In the genomic region with DNA sequence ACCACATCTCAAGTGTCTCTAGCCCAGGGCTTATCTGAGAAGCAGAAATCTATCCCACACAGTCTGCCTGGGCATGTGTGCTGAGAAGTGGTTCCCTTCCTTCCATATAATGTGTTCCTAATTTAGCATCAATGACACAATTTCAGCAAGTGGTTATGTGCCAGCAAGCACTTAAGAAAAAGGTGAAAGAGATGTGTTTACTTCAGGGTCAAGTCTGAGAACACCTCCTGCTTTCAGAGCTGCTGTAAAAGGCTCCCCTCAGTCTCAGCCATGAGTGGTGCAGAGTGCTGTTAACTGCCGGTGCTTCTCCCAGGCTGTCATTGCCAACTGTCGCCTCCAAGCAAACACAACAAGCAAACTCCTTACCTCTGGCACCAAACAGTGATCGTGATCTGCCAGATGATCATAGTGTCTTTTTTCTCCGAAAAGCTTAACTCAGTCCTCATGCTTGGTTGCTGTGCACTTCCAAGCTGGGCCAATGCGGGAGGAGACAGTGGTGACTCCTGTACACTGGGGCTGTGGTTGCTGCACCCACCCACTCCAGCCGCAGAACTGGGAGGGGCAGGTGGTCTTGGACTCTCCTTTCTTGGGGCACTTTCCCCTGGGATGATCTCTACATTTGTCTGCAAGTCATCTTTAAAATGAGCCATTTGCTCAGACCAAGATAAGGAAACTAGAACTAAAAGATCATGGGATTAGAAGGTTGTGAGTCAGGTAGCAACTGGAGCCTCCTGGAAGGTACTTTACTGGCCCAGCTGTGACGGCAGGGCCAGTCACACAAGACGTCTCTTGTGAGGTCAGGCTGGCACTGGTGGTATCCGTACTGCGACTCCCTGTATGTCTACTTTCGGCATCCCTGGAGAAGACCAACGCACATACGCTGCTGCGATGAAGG, we compare ENCODE assay signal across 15 cellular contexts. TPM values are rescaled to one million over a fixed set of nuclear protein-coding genes. Genes with fewer than 3 reads are reported as not detected.
DNase-seq lines count a peak whose midpoint lies in the region; ATAC-seq and TF ChIP-seq lines count a peak whose summit lies in the region.
"Had no signal": no experiment of that assay in that cellular context is flagged by ENCODE, and none has a peak within 500 bp of the region (broad histone marks: within the 10 kb centered on the region; RNA-seq: fewer than 3 reads in every experiment).

No MANE protein-coding gene starts in this region.

- no peak for TF ChIP-seq CTCF in left ventricle myocardium inferior (IDR thresholded peaks at IDR 0.05; ENCODE audit: borderline replicate concordance)
- no peak for TF ChIP-seq CTCF in natural killer cell (IDR thresholded peaks at IDR 0.05)

- H3K4me1 ChIP-seq in left ventricle myocardium inferior, result peaks cover 50% of the 10 kb centered on the region
- no peaks in the 10 kb centered on the region for H3K4me1 ChIP-seq in trophoblast cell (ENCODE audit: control insufficient read depth in 1 of 2, insufficient read depth in 2 of 2, low read length in 2 of 2)
- H3K4me1 ChIP-seq: SJCRH30, vagina had no signal

- H2BK120ac ChIP-seq in trophoblast cell (ENCODE audit: insufficient read depth, low read length, poor library complexity), result no peak overlapping the region

- H3K9me3 Mint-ChIP-seq in activated naive CD4-positive, alpha-beta T cell treated with anti-CD3 and anti-CD28 coated beads, Interleukin-2, amount 50 U/mL, for 24 hours, result no peaks in the 10 kb centered on the region
- no peaks in the 10 kb centered on the region for H3K9me3 Mint-ChIP-seq in activated CD8-positive, alpha-beta T cell treated with anti-CD3 and anti-CD28 coated beads, Interleukin-2, amount 10 ng/mL, durations not matched to agents 7 days and 5 days (ENCODE audit: insufficient read depth)
- no peaks in the 10 kb centered on the region for H3K9me3 Mint-ChIP-seq in natural killer cell

- peak overlapping the region; percentile 59 for H3K27ac Mint-ChIP-seq in activated naive CD4-positive, alpha-beta T cell treated with anti-CD3 and anti-CD28 coated beads, Interleukin-2, amount 50 U/mL, for 24 hours
- H3K27ac Mint-ChIP-seq in activated CD8-positive, alpha-beta T cell treated with anti-CD3 and anti-CD28 coated beads, Interleukin-2, amount 10 ng/mL, durations not matched to agents 7 days and 5 days, result peak overlapping the region; percentile 48
- peak overlapping the region in 1 of 2 donors; percentile 14 for H3K27ac Mint-ChIP-seq in natural killer cell

- POLR2A ChIA-PET in activated CD8-positive, alpha-beta T cell treated with anti-CD3 and anti-CD28 coated beads, Interleukin-2, amount 10 ng/mL, durations not matched to agents 7 days and 5 days (lab: Charles Lee), result interaction anchor here (0.8 kb wide), 1 partner anchor 13 kb away, joined by 4 read pairs; no protein-coding TSS in a partner anchor

- WGBS in trophoblast cell (ENCODE audit: extremely low coverage, insufficient coverage, insufficient read length), result no CpG with 5 or more reads among the region's 14 CpGs

- H3K23ac ChIP-seq in trophoblast cell (ENCODE audit: low read length), result no peak overlapping the region

- no peak overlapping the region for H3K18ac ChIP-seq in trophoblast cell (ENCODE audit: low read length)

- no peak overlapping the region for H2BK12ac ChIP-seq in trophoblast cell (ENCODE audit: low read length)

- no peaks in the 10 kb centered on the region for H3K9me3 ChIP-seq in left ventricle myocardium inferior (replicated peaks)
- peaks cover 2% of the 10 kb centered on the region for H3K9me3 ChIP-seq in trophoblast cell (ENCODE audit: insufficient read depth, low read depth, low read length)
- H3K9me3 ChIP-seq: SJCRH30, vagina had no signal

- H4K12ac ChIP-seq in trophoblast cell (ENCODE audit: low read depth, low read length), result no peak overlapping the region

- no peak overlapping the region for H3K9ac ChIP-seq in trophoblast cell (ENCODE audit: low read length)

- H3K4me3 ChIP-seq in left ventricle myocardium inferior, result no peak overlapping the region
- H3K4me3 ChIP-seq in trophoblast cell (ENCODE audit: low read depth, low read length), result no peak overlapping the region
- H3K4me3 ChIP-seq: SJCRH30, vagina had no signal

- no peak overlapping the region for H3K4me2 ChIP-seq in trophoblast cell (ENCODE audit: low read length)

- ATAC-seq in activated CD8-positive, alpha-beta T cell treated with anti-CD3 and anti-CD28 coated beads, Interleukin-2, amount 10 ng/mL, durations not matched to agents 7 days and 5 days, result peak; percentile 17
- ATAC-seq in natural killer cell (no peak), GM18907 (IDR thresholded peaks at IDR 0.05; ENCODE audit: unreplicated experiment) (no peak)

- H3K79me1 ChIP-seq in trophoblast cell (ENCODE audit: low read length), result no peaks in the 10 kb centered on the region

- H3K36me3 Mint-ChIP-seq in activated naive CD4-positive, alpha-beta T cell treated with anti-CD3 and anti-CD28 coated beads, Interleukin-2, amount 50 U/mL, for 24 hours, result peaks cover 30% of the 10 kb centered on the region
- peaks cover 72% of the 10 kb centered on the region for H3K36me3 Mint-ChIP-seq in activated CD8-positive, alpha-beta T cell treated with anti-CD3 and anti-CD28 coated beads, Interleukin-2, amount 10 ng/mL, durations not matched to agents 7 days and 5 days (ENCODE audit: low read depth)
- peaks cover 9% of the 10 kb centered on the region for H3K36me3 Mint-ChIP-seq in natural killer cell

- no peaks in the 10 kb centered on the region for H3K79me2 ChIP-seq in trophoblast cell (ENCODE audit: control insufficient read depth, insufficient read depth, low read length, poor library complexity)

- intact Hi-C loops in left ventricle myocardium inferior (cut with micrococcal nuclease), result no loop called here
- intact Hi-C loops in natural killer cell (cut with micrococcal nuclease), result no loop called here

- H3K27ac ChIP-seq in left ventricle myocardium inferior (replicated peaks) (peak overlapping the region; percentile 68), trophoblast cell (ENCODE audit: low read depth, low read length) (no peak overlapping the region)
- H3K27ac ChIP-seq: SJCRH30, vagina had no signal

- no peaks in the 10 kb centered on the region for H3K27me3 Mint-ChIP-seq in activated naive CD4-positive, alpha-beta T cell treated with anti-CD3 and anti-CD28 coated beads, Interleukin-2, amount 50 U/mL, for 24 hours
- no peaks in the 10 kb centered on the region for H3K27me3 Mint-ChIP-seq in activated CD8-positive, alpha-beta T cell treated with anti-CD3 and anti-CD28 coated beads, Interleukin-2, amount 10 ng/mL, durations not matched to agents 7 days and 5 days (ENCODE audit: low read depth)
- H3K27me3 Mint-ChIP-seq in natural killer cell (ENCODE audit: low read depth in 2 of 2), result no peaks in the 10 kb centered on the region

- H3K4me1 Mint-ChIP-seq in activated naive CD4-positive, alpha-beta T cell treated with anti-CD3 and anti-CD28 coated beads, Interleukin-2, amount 50 U/mL, for 24 hours, result peaks cover 45% of the 10 kb centered on the region
- H3K4me1 Mint-ChIP-seq in activated CD8-positive, alpha-beta T cell treated with anti-CD3 and anti-CD28 coated beads, Interleukin-2, amount 10 ng/mL, durations not matched to agents 7 days and 5 days (ENCODE audit: low read depth), result peaks cover 23% of the 10 kb centered on the region
- H3K4me1 Mint-ChIP-seq in natural killer cell, result peaks cover 9 to 20% of the 10 kb centered on the region in 2 donors

- H3K27me3 ChIP-seq in left ventricle myocardium inferior (ENCODE audit: low read depth) (no peaks in the 10 kb centered on the region), trophoblast cell (ENCODE audit: insufficient read depth, low read length) (no peaks in the 10 kb centered on the region)
- H3K27me3 ChIP-seq: SJCRH30, vagina had no signal

- no peak overlapping the region for H2AK5ac ChIP-seq in trophoblast cell (ENCODE audit: low read length)

- no peak overlapping the region for H3K4ac ChIP-seq in trophoblast cell (ENCODE audit: low read depth, low read length)

- no peak overlapping the region for H3K4me3 Mint-ChIP-seq in activated naive CD4-positive, alpha-beta T cell treated with anti-CD3 and anti-CD28 coated beads, Interleukin-2, amount 50 U/mL, for 24 hours
- H3K4me3 Mint-ChIP-seq in activated CD8-positive, alpha-beta T cell treated with anti-CD3 and anti-CD28 coated beads, Interleukin-2, amount 10 ng/mL, durations not matched to agents 7 days and 5 days, result no peak overlapping the region
- no peak overlapping the region for H3K4me3 Mint-ChIP-seq in natural killer cell

- no peak overlapping the region for H3K14ac ChIP-seq in trophoblast cell (ENCODE audit: low read length)

- H3K36me3 ChIP-seq in left ventricle myocardium inferior (peaks cover 69% of the 10 kb centered on the region), trophoblast cell (ENCODE audit: control insufficient read depth in 1 of 2, insufficient read depth in 2 of 2, low read length in 2 of 2) (peaks cover 45 to 63% of the 10 kb centered on the region in 2 experiments)

- H4K91ac ChIP-seq in trophoblast cell (ENCODE audit: low read depth, low read length), result no peak overlapping the region

- CTCF ChIA-PET in activated CD8-positive, alpha-beta T cell treated with anti-CD3 and anti-CD28 coated beads, Interleukin-2, amount 10 ng/mL, durations not matched to agents 7 days and 5 days (lab: Charles Lee), result interaction anchor here (0.7 to 1.6 kb wide), 2 partner anchors 11 to 13 kb away, joined by 3 read pairs; no protein-coding TSS in a partner anchor

- no peak overlapping the region for H4K8ac ChIP-seq in trophoblast cell (ENCODE audit: low read depth, low read length)

- no peak overlapping the region for H2AFZ ChIP-seq in trophoblast cell (ENCODE audit: insufficient read depth, low read length, poor library complexity)

- no peak for DNase-seq in activated naive CD4-positive, alpha-beta T cell treated with anti-CD3 and anti-CD28 coated beads, Interleukin-2, amount 50 U/mL, for 16 hours
- DNase-seq in activated CD8-positive, alpha-beta T cell treated with anti-CD3 and anti-CD28 coated beads, Interleukin-2, amount 10 ng/mL, durations not matched to agents 7 days and 5 days, result no peak
- DNase-seq in left ventricle myocardium inferior (no peak), AG08395 (ENCODE audit: low spot score) (no peak), natural killer cell (no peak), trophoblast cell (no peak)
- DNase-seq: activated gamma-delta T cell, foreskin melanocyte, kidney glomerular epithelial cell, NCI-H69, nucleus accumbens, SJCRH30 had no signal

- no peak overlapping the region for H2BK5ac ChIP-seq in trophoblast cell (ENCODE audit: low read depth, low read length, poor library complexity)

RNA-seq across cellular contexts. Expression of a gene that starts 32.4 kb away (rescaled TPM):
- total RNA-seq in activated CD8-positive, alpha-beta T cell treated with anti-CD3 and anti-CD28 coated beads, Interleukin-2, amount 10 ng/mL, durations not matched to agents 7 days and 5 days, result 100 to 1,000 TPM; 203 to 204 TPM
- total RNA-seq in left ventricle myocardium inferior (230 TPM), natural killer cell (100 to 1,000 TPM; 134 to 144 (median 140) TPM)
- polyA plus RNA-seq in trophoblast cell (2013), result 247 and 256 TPM in 2 replicates
